1 cellular context compared by ENCODE assay signal in genomic region chr5:125112196-125112595, GRCh38.
TF ChIP-seq lines count a peak whose summit lies in the region.

No MANE protein-coding gene starts in this region.

TF ChIP-seq in GM23338, 12 proteins besides CTCF, POLR2A, EP300 and RAD21 (continued from another document):
- no peak for TF ChIP-seq REST (IDR thresholded peaks at IDR 0.05; ENCODE audit: unreplicated experiment)
- TF ChIP-seq POLR2AphosphoS5 (IDR thresholded peaks at IDR 0.05; ENCODE audit: low read depth): no peak
